22 cellular contexts compared by ENCODE assay signal in genomic region chr13:24261566-24261965, GRCh38. TPM values are rescaled to one million over a fixed set of nuclear protein-coding genes. Genes with fewer than 3 reads are reported as not detected.
DNase-seq lines count a peak whose midpoint lies in the region; ATAC-seq and TF ChIP-seq lines count a peak whose summit lies in the region.
"Had no signal": no experiment of that assay in that cellular context is flagged by ENCODE, and none has a peak within 500 bp of the region (broad histone marks: within the 10 kb centered on the region; RNA-seq: fewer than 3 reads in every experiment).

No MANE protein-coding gene starts in this region.

- peaks cover 91% of the 10 kb centered on the region for H3K4me1 ChIP-seq in CD4-positive, CD25-positive, alpha-beta regulatory T cell (ENCODE audit: control insufficient read depth, insufficient read depth, low read length, poor library complexity, severe bottlenecking)
- peaks cover 25% of the 10 kb centered on the region for H3K4me1 ChIP-seq in lower lobe of right lung
- H3K4me1 ChIP-seq: HAP-1 had no signal

- no peaks in the 10 kb centered on the region for H3K27me3 Mint-ChIP-seq in CD4-positive, CD25-positive, alpha-beta regulatory T cell
- no peaks in the 10 kb centered on the region for H3K27me3 Mint-ChIP-seq in T-cell
- H3K27me3 Mint-ChIP-seq in activated naive CD8-positive, alpha-beta T cell treated with anti-CD3 and anti-CD28 coated beads for 36 hours: no peaks in the 10 kb centered on the region
- H3K27me3 Mint-ChIP-seq in naive thymus-derived CD8-positive, alpha-beta T cell: no peaks in the 10 kb centered on the region
- no peaks in the 10 kb centered on the region for H3K27me3 Mint-ChIP-seq in stimulated activated memory B cell treated with anti-CD40 and anti-IgM and Interleukin-4, amounts not matched to agents 10 μg/mL and 1 μg/mL and 100 μg/mL, for 72 hours

- peaks cover 20% of the 10 kb centered on the region for H3K36me3 Mint-ChIP-seq in CD4-positive, CD25-positive, alpha-beta regulatory T cell
- H3K36me3 Mint-ChIP-seq in T-cell: peaks cover 29% of the 10 kb centered on the region
- H3K36me3 Mint-ChIP-seq in activated naive CD8-positive, alpha-beta T cell treated with anti-CD3 and anti-CD28 coated beads for 36 hours: peaks cover 44% of the 10 kb centered on the region
- H3K36me3 Mint-ChIP-seq in naive thymus-derived CD8-positive, alpha-beta T cell: peaks cover 0 to 33% (median 13%) of the 10 kb centered on the region in 3 donors
- no peaks in the 10 kb centered on the region for H3K36me3 Mint-ChIP-seq in stimulated activated memory B cell treated with anti-CD40 and anti-IgM and Interleukin-4, amounts not matched to agents 10 μg/mL and 1 μg/mL and 100 μg/mL, for 72 hours

- peak; percentile 31 to 79 (median 69) for DNase-seq in CD4-positive, CD25-positive, alpha-beta regulatory T cell
- DNase-seq in T-cell (peak in 27 of 34 experiments; percentile 20 to 62 (median 43)), NOMO-1 treated with dmso at 0.1 percent for 144 hours (lab: John Stamatoyannopoulos, UW; ENCODE audit: unreplicated experiment) (no peak), germinal center (ENCODE audit: low spot score) (no peak), lower lobe of right lung (no peak)
- no peak for DNase-seq in activated naive CD8-positive, alpha-beta T cell treated with anti-CD3 and anti-CD28 coated beads for 36 hours
- peak in 8 of 10 donors; percentile 24 to 73 (median 62) for DNase-seq in naive thymus-derived CD8-positive, alpha-beta T cell
- DNase-seq: activated gamma-delta T cell treated with Interleukin-2 at 50 U/mL for 16 hours; AML-193; DMS79; effector CD8-positive, alpha-beta T cell; foreskin fibroblast; Karpas-422; NCI-H1694 treated with DMSO at 0.1 percent for 48 hours; NCI-H524 treated with DMSO at 0.1 percent for 48 hours; PC-9; stimulated activated CD4-positive, alpha-beta T cell treated with anti-CD3 and anti-CD28 coated beads, Interleukin-12 subunit alpha, Interleukin-12 subunit beta, amount 100 ng/mL, for 4 hours had no signal

- no peak for TF ChIP-seq CTCF in lower lobe of right lung (IDR thresholded peaks at IDR 0.05)

- H3K27ac ChIP-seq in CD4-positive, CD25-positive, alpha-beta regulatory T cell (ENCODE audit: insufficient read depth, low read length, poor library complexity, severe bottlenecking): peak overlapping the region; percentile 96
- no peak overlapping the region for H3K27ac ChIP-seq in lower lobe of right lung
- H3K27ac ChIP-seq: HL-60, PC-9, thoracic aorta had no signal

- intact Hi-C loops in lower lobe of right lung (cut with DNase I): no loop called here

- ATAC-seq in CD4-positive, CD25-positive, alpha-beta regulatory T cell (ENCODE audit: low read depth in 2 of 2): peak; percentile 36 to 46
- peak; percentile 33 to 71 (median 44) for ATAC-seq in T-cell (replicated peaks in 1 of 4)
- peak; percentile 51 to 66 for ATAC-seq in naive thymus-derived CD8-positive, alpha-beta T cell
- no peak for ATAC-seq in stimulated activated memory B cell treated with anti-CD40 and anti-IgM and Interleukin-4, amounts not matched to agents 10 μg/mL and 1 μg/mL and 100 μg/mL, for 72 hours
- ATAC-seq in lower lobe of right lung: no peak

- H3K36me3 ChIP-seq in CD4-positive, CD25-positive, alpha-beta regulatory T cell (ENCODE audit: control insufficient read depth, insufficient read depth, low read length): peaks cover 19% of the 10 kb centered on the region
- H3K36me3 ChIP-seq in lower lobe of right lung: no peaks in the 10 kb centered on the region
- H3K36me3 ChIP-seq: HAP-1, thoracic aorta had no signal

- peak overlapping the region; percentile 43 to 84 (median 72) for H3K4me3 Mint-ChIP-seq in CD4-positive, CD25-positive, alpha-beta regulatory T cell
- peak overlapping the region; percentile 52 to 94 (median 61) for H3K4me3 Mint-ChIP-seq in T-cell
- H3K4me3 Mint-ChIP-seq in activated naive CD8-positive, alpha-beta T cell treated with anti-CD3 and anti-CD28 coated beads for 36 hours: peak overlapping the region; percentile 43
- H3K4me3 Mint-ChIP-seq in naive thymus-derived CD8-positive, alpha-beta T cell: peak overlapping the region; percentile 47 to 86 (median 71)
- H3K4me3 Mint-ChIP-seq in stimulated activated memory B cell treated with anti-CD40 and anti-IgM and Interleukin-4, amounts not matched to agents 10 μg/mL and 1 μg/mL and 100 μg/mL, for 72 hours: no peak overlapping the region

- CTCF ChIA-PET in T-cell (lab: Charles Lee): interaction anchor here (0.6 to 1.9 kb wide), 8 partner anchors 9 to 41 kb away, joined by 3 to 15 read pairs (median 6); no protein-coding TSS in a partner anchor

- POLR2A ChIA-PET in T-cell (lab: Charles Lee): interaction anchor here (0.6 to 2.3 kb wide), 9 partner anchors 7 to 101 kb away, joined by 3 to 27 read pairs (median 8); partner anchors contain the start of gene SPATA13 (in 1 of the 2)
- POLR2A ChIA-PET in naive thymus-derived CD8-positive, alpha-beta T cell (lab: Charles Lee): interaction anchor here (0.9 to 24.5 kb wide), 4 partner anchors 4 to 36 kb away, joined by 3 to 661 read pairs (median 333); no protein-coding TSS in a partner anchor

- H3K9me3 Mint-ChIP-seq in CD4-positive, CD25-positive, alpha-beta regulatory T cell: no peaks in the 10 kb centered on the region
- no peaks in the 10 kb centered on the region for H3K9me3 Mint-ChIP-seq in T-cell
- H3K9me3 Mint-ChIP-seq in activated naive CD8-positive, alpha-beta T cell treated with anti-CD3 and anti-CD28 coated beads for 36 hours: no peaks in the 10 kb centered on the region
- H3K9me3 Mint-ChIP-seq in naive thymus-derived CD8-positive, alpha-beta T cell: no peaks in the 10 kb centered on the region
- no peaks in the 10 kb centered on the region for H3K9me3 Mint-ChIP-seq in stimulated activated memory B cell treated with anti-CD40 and anti-IgM and Interleukin-4, amounts not matched to agents 10 μg/mL and 1 μg/mL and 100 μg/mL, for 72 hours

- no peaks in the 10 kb centered on the region for H3K27me3 ChIP-seq in CD4-positive, CD25-positive, alpha-beta regulatory T cell (ENCODE audit: control insufficient read depth, insufficient read depth, low read length)
- no peaks in the 10 kb centered on the region for H3K27me3 ChIP-seq in lower lobe of right lung (ENCODE audit: low read depth)

- peaks cover 40 to 94% (median 79%) of the 10 kb centered on the region in 4 donors for H3K4me1 Mint-ChIP-seq in CD4-positive, CD25-positive, alpha-beta regulatory T cell
- peaks cover 92 to 96% (median 94%) of the 10 kb centered on the region in 3 donors for H3K4me1 Mint-ChIP-seq in T-cell
- H3K4me1 Mint-ChIP-seq in activated naive CD8-positive, alpha-beta T cell treated with anti-CD3 and anti-CD28 coated beads for 36 hours: peaks cover 84% of the 10 kb centered on the region
- H3K4me1 Mint-ChIP-seq in naive thymus-derived CD8-positive, alpha-beta T cell: peaks cover 47 to 93% (median 91%) of the 10 kb centered on the region in 4 donors
- peaks cover 18% of the 10 kb centered on the region for H3K4me1 Mint-ChIP-seq in stimulated activated memory B cell treated with anti-CD40 and anti-IgM and Interleukin-4, amounts not matched to agents 10 μg/mL and 1 μg/mL and 100 μg/mL, for 72 hours

- H3K9me3 ChIP-seq in CD4-positive, CD25-positive, alpha-beta regulatory T cell (ENCODE audit: control insufficient read depth in 2 of 2, low read length in 2 of 2): no peaks in the 10 kb centered on the region
- H3K9me3 ChIP-seq in lower lobe of right lung: no peaks in the 10 kb centered on the region
- H3K9me3 ChIP-seq: HAP-1, thoracic aorta had no signal

- H3K27ac Mint-ChIP-seq in CD4-positive, CD25-positive, alpha-beta regulatory T cell: peak overlapping the region; percentile 83 to 95 (median 94)
- peak overlapping the region; percentile 88 to 93 for H3K27ac Mint-ChIP-seq in T-cell
- peak overlapping the region; percentile 81 for H3K27ac Mint-ChIP-seq in activated naive CD8-positive, alpha-beta T cell treated with anti-CD3 and anti-CD28 coated beads for 36 hours
- peak overlapping the region; percentile 89 to 100 (median 94) for H3K27ac Mint-ChIP-seq in naive thymus-derived CD8-positive, alpha-beta T cell
- H3K27ac Mint-ChIP-seq in stimulated activated memory B cell treated with anti-CD40 and anti-IgM and Interleukin-4, amounts not matched to agents 10 μg/mL and 1 μg/mL and 100 μg/mL, for 72 hours: no peak overlapping the region

- H3K4me3 ChIP-seq in CD4-positive, CD25-positive, alpha-beta regulatory T cell (ENCODE audit: low read depth, low read length): peak overlapping the region; percentile 74
- H3K4me3 ChIP-seq in lower lobe of right lung: no peak overlapping the region
- H3K4me3 ChIP-seq: HAP-1, PC-9, thoracic aorta had no signal

RNA-seq across cellular contexts. Expression of gene C1QTNF9, which starts 47.8 kb away (rescaled TPM):
- 0.20 TPM for total RNA-seq in CD4-positive, CD25-positive, alpha-beta regulatory T cell
- polyA plus RNA-seq in CD4-positive, CD25-positive, alpha-beta regulatory T cell: not detected
- total RNA-seq in T-cell (under 1 TPM in 1 of 5 donors, not detected in 4; 0.23 TPM), lower lobe of right lung (not detected)
- total RNA-seq in activated naive CD8-positive, alpha-beta T cell treated with anti-CD3 and anti-CD28 coated beads for 36 hours: not detected
- under 1 TPM; 0.26 to 0.33 TPM for total RNA-seq in naive thymus-derived CD8-positive, alpha-beta T cell
- not detected for polyA plus RNA-seq in naive thymus-derived CD8-positive, alpha-beta T cell
- total RNA-seq: bronchial epithelial cell, PC-9 had no signal

Comparison
In these comparisons a context has a peak if more than half of its experiments do, and no peak if none do; other contexts are left out.
1. ATAC-seq: peak in CD4-positive, CD25-positive, alpha-beta regulatory T cell (2 of 2), T-cell (4 of 4) and naive thymus-derived CD8-positive, alpha-beta T cell (2 of 2); none in stimulated activated memory B cell treated with anti-CD40 and anti-IgM and Interleukin-4, amounts not matched to agents 10 μg/mL and 1 μg/mL and 100 μg/mL, for 72 hours (single experiment) and lower lobe of right lung (0 of 2).
2. DNase-seq: peak in CD4-positive, CD25-positive, alpha-beta regulatory T cell (3 of 3), T-cell (27 of 34) and naive thymus-derived CD8-positive, alpha-beta T cell (8 of 10); none in activated naive CD8-positive, alpha-beta T cell treated with anti-CD3 and anti-CD28 coated beads for 36 hours (single experiment), NOMO-1 treated with dmso at 0.1 percent for 144 hours (single experiment), germinal center (single experiment) and lower lobe of right lung (single experiment).